10 cellular contexts compared by ENCODE assay signal in genomic region chrX:7170903-7171302, GRCh38. TPM values are rescaled to one million over a fixed set of nuclear protein-coding genes. Genes with fewer than 3 reads are reported as not detected.
A peak's percentile ranks its signal among the peaks of the same experiment; 100 is the strongest.
DNase-seq lines count a peak whose midpoint lies in the region; TF ChIP-seq lines count a peak whose summit lies in the region.
"Had no signal": no experiment of that assay in that cellular context is flagged by ENCODE, and none has a peak within 500 bp of the region (broad histone marks: within the 10 kb centered on the region; RNA-seq: fewer than 3 reads in every experiment).

No MANE protein-coding gene starts in this region.

- 0 out of 2 replicates have a peak, but pooled peaks have one; percentile 14 for TF ChIP-seq CTCF in VCaP (conservative IDR thresholded peaks at IDR 0.05)
- peak; percentile 75 for TF ChIP-seq CTCF in endodermal cell (conservative IDR thresholded peaks at IDR 0.05)

- peaks cover 6% of the 10 kb centered on the region for H3K9me3 ChIP-seq in endodermal cell (ENCODE audit: control insufficient read depth, low read length)

- H3K27ac Mint-ChIP-seq in endodermal cell, result no peak overlapping the region

- H3K27ac ChIP-seq in VCaP (no peak overlapping the region), endodermal cell (ENCODE audit: low read depth, low read length) (no peak overlapping the region)
- H3K27ac ChIP-seq: BLaER1 treated with 17β-estradiol and CSF1 and Interleukin-3, amounts not matched to agents 10 nM and 100 nM had no signal

- H3K27me3 Mint-ChIP-seq in endodermal cell (ENCODE audit: insufficient read depth), result no peaks in the 10 kb centered on the region
- H3K27me3 Mint-ChIP-seq: naive B cell had no signal

- no peaks in the 10 kb centered on the region for H3K36me3 ChIP-seq in endodermal cell (ENCODE audit: control insufficient read depth, insufficient read depth, low read length)

- H3K9me3 Mint-ChIP-seq in endodermal cell, result peaks cover 13% of the 10 kb centered on the region

- no peak overlapping the region for H3K9ac ChIP-seq in endodermal cell (ENCODE audit: extremely low read depth, low read length, poor library complexity, severe bottlenecking)
- H3K9ac ChIP-seq: BLaER1 treated with 17β-estradiol and CSF1 and Interleukin-3, amounts not matched to agents 10 nM and 100 nM had no signal

- no peak overlapping the region for H3K4me3 Mint-ChIP-seq in endodermal cell
- H3K4me3 Mint-ChIP-seq: naive B cell had no signal

- WGBS in endodermal cell (ENCODE audit: insufficient coverage in 1 of 2, insufficient read length in 1 of 2), 2 experiments, result 90% methylated on average over 3 of the region's 3 CpGs; no CpG with 5 or more reads in 1 of the 2 experiments

- peaks cover 5% of the 10 kb centered on the region for H3K36me3 Mint-ChIP-seq in endodermal cell (ENCODE audit: low read depth)

- no peak overlapping the region for H3K4me3 ChIP-seq in endodermal cell (ENCODE audit: low read length)
- H3K4me3 ChIP-seq: BLaER1 treated with 17β-estradiol and CSF1 and Interleukin-3, amounts not matched to agents 10 nM and 100 nM had no signal

- H3K4me1 Mint-ChIP-seq in endodermal cell, result no peaks in the 10 kb centered on the region
- H3K4me1 Mint-ChIP-seq: naive B cell had no signal

- H3K27me3 ChIP-seq in endodermal cell (ENCODE audit: control insufficient read depth, insufficient read depth, low read length, poor library complexity, severe bottlenecking), result no peaks in the 10 kb centered on the region
- H3K27me3 ChIP-seq: BLaER1 treated with 17β-estradiol and CSF1 and Interleukin-3, amounts not matched to agents 10 nM and 100 nM had no signal

- H3K4me1 ChIP-seq in endodermal cell (ENCODE audit: control insufficient read depth, insufficient read depth, low read length), result no peaks in the 10 kb centered on the region
- H3K4me1 ChIP-seq: BLaER1 treated with 17β-estradiol and CSF1 and Interleukin-3, amounts not matched to agents 10 nM and 100 nM had no signal

- intact Hi-C loops in posterior cingulate gyrus (cut with DNase I), result no loop called here

- DNase-seq in NCI-H82 (lab: John Stamatoyannopoulos, UW) (peak; percentile 17), NCI-H82 treated with DMSO at 0.1 percent for 48 hours (lab: John Stamatoyannopoulos, UW; ENCODE audit: unreplicated experiment) (no peak), endodermal cell (peak; percentile 72), cerebellar nuclear complex (lab: John Stamatoyannopoulos, UW) (no peak), posterior cingulate gyrus (no peak), SKM-1 treated with dmso at 0.1 percent for 144 hours (lab: John Stamatoyannopoulos, UW; ENCODE audit: unreplicated experiment) (no peak)
- peak; percentile 4 for DNase-seq in stimulated activated CD4-positive, alpha-beta T cell treated with anti-CD3 and anti-CD28 coated beads, Interleukin-2, amount 100 ng/mL, for 4 hours (ENCODE audit: low read depth)
- DNase-seq: naive B cell had no signal

RNA-seq across cellular contexts. Expression of gene PUDP, which starts 22.9 kb away (rescaled TPM):
- 10 to 100 TPM; 19.4 to 37.2 TPM for total RNA-seq in endodermal cell
- 22.9 TPM for polyA plus RNA-seq in endodermal cell (2013, experiment 1 of 2)
- 21.0 TPM for polyA plus RNA-seq in endodermal cell (2013, experiment 2 of 2)

RNA-seq across cellular contexts. Expression of gene STS, which starts 23.4 kb away (rescaled TPM):
- total RNA-seq in endodermal cell, result 1 to 10 TPM; 2.1 to 6.6 TPM
- polyA plus RNA-seq in endodermal cell (2013, experiment 1 of 2), result 1.4 TPM
- 1.7 TPM for polyA plus RNA-seq in endodermal cell (2013, experiment 2 of 2)

Comparison
In these comparisons a context has a peak if more than half of its experiments do, and no peak if none do; other contexts are left out.
1. DNase-seq: peak in NCI-H82 (single experiment), endodermal cell (single experiment) and stimulated activated CD4-positive, alpha-beta T cell treated with anti-CD3 and anti-CD28 coated beads, Interleukin-2, amount 100 ng/mL, for 4 hours (single experiment); none in NCI-H82 treated with DMSO at 0.1 percent for 48 hours (single experiment), cerebellar nuclear complex (0 of 2), posterior cingulate gyrus (0 of 10) and SKM-1 treated with dmso at 0.1 percent for 144 hours (single experiment).